In genomic region chr17:41675157-41676057, GRCh38 we compare ENCODE assay signal across 1 cellular context.
TF ChIP-seq lines count a peak whose summit lies in the region.

No MANE protein-coding gene starts in this region.

TF ChIP-seq in A549, 52 proteins besides CTCF, POLR2A, EP300 and RAD21:
- peak in 1 of 2 experiments; percentile 18; a peak in 1 of 4 replicates for TF ChIP-seq CEBPB (IDR thresholded peaks at IDR 0.05)
